Comparison of ENCODE assay signal across 1 cellular context in genomic region chrX:23782863-23783568, GRCh38.
TF ChIP-seq lines count a peak whose summit lies in the region.

SAT1 (plus strand) TSS chrX:23783173; CDS start chrX:23783352, 179 bp downstream.

TF ChIP-seq in HepG2, 621 proteins besides CTCF, POLR2A, EP300 and RAD21 (continued from another document and continues in another):
- TF ChIP-seq ZNF407 (CRISPR knock-in tag; IDR thresholded peaks at IDR 0.05; ENCODE audit: not compliant biosample characterization) (no peak), ZNF510 (CRISPR knock-in tag; IDR thresholded peaks at IDR 0.05; ENCODE audit: low read depth) (no peak), EED (CRISPR knock-in tag; IDR thresholded peaks at IDR 0.05) (peak; percentile 59; the same call in 1 of the 2 replicates), ZNF101 (CRISPR knock-in tag; IDR thresholded peaks at IDR 0.05; ENCODE audit: borderline replicate concordance, low read depth) (no peak), TSC22D2 (CRISPR knock-in tag; IDR thresholded peaks at IDR 0.05; ENCODE audit: borderline replicate concordance) (no peak; the same call in 1 of the 2 replicates), ZNF589 (CRISPR knock-in tag; conservative IDR thresholded peaks at IDR 0.05) (no peak), CCDC6 (CRISPR knock-in tag; IDR thresholded peaks at IDR 0.05) (peak; percentile 45; the same call in 1 of the 2 replicates), RFX5 (IDR thresholded peaks at IDR 0.05; ENCODE audit: low read depth, low read length) (no peak), SMAD3 (CRISPR knock-in tag; IDR thresholded peaks at IDR 0.05) (peak; percentile 42; the same call in 1 of the 2 replicates), NONO (IDR thresholded peaks at IDR 0.05) (no peak), NONO (CRISPR knock-in tag; conservative IDR thresholded peaks at IDR 0.05) (peak; percentile 47), ATF7-NPFF (CRISPR knock-in tag; IDR thresholded peaks at IDR 0.05; ENCODE audit: low read depth) (0 out of 2 replicates have a peak, but pooled peaks have one; percentile 24), CEBPB (IDR thresholded peaks at IDR 0.05; ENCODE audit: borderline replicate concordance, low read depth, low read length) (no peak), NRL (CRISPR knock-in tag; IDR thresholded peaks at IDR 0.05; ENCODE audit: borderline replicate concordance) (0 out of 2 replicates have a peak, but pooled peaks have one; percentile 23), FOXP1 (IDR thresholded peaks at IDR 0.05) (no peak), FOXP1 (CRISPR knock-in tag; IDR thresholded peaks at IDR 0.05) (no peak), ZBTB40 (IDR thresholded peaks at IDR 0.05) (no peak), ZBTB40 (CRISPR knock-in tag; IDR thresholded peaks at IDR 0.05) (0 out of 2 replicates have a peak, but pooled peaks have one; percentile 19), RNF219 (CRISPR knock-in tag; IDR thresholded peaks at IDR 0.05) (no peak), SPEN (CRISPR knock-in tag; IDR thresholded peaks at IDR 0.05; ENCODE audit: low read depth) (peak; percentile 72; the same call in 1 of the 2 replicates), SP140L (CRISPR knock-in tag; IDR thresholded peaks at IDR 0.05; ENCODE audit: borderline replicate concordance) (0 out of 2 replicates have a peak, but pooled peaks have one; percentile 74), ZBTB20 (CRISPR knock-in tag; IDR thresholded peaks at IDR 0.05; ENCODE audit: borderline replicate concordance, low read depth) (no peak), ZNF34 (CRISPR knock-in tag; IDR thresholded peaks at IDR 0.05; ENCODE audit: borderline replicate concordance) (no peak), ZNF775 (CRISPR knock-in tag; IDR thresholded peaks at IDR 0.05; ENCODE audit: borderline replicate concordance) (no peak), ZNF138 (CRISPR knock-in tag; IDR thresholded peaks at IDR 0.05; ENCODE audit: low read depth) (no peak), GPBP1L1 (CRISPR knock-in tag; IDR thresholded peaks at IDR 0.05) (no peak), ZNF383 (CRISPR knock-in tag; IDR thresholded peaks at IDR 0.05; ENCODE audit: borderline replicate concordance) (no peak), ZBTB43 (CRISPR knock-in tag; conservative IDR thresholded peaks at IDR 0.05) (0 out of 2 replicates have a peak, but pooled peaks have one; percentile 11), ZNF773 (CRISPR knock-in tag; IDR thresholded peaks at IDR 0.05; ENCODE audit: borderline replicate concordance) (no peak), POLR2G (IDR thresholded peaks at IDR 0.05; ENCODE audit: low read depth, low read length) (peak; percentile 100), SOX6 (IDR thresholded peaks at IDR 0.05) (no peak), SOX6 (CRISPR knock-in tag; IDR thresholded peaks at IDR 0.05) (peak; percentile 43; the same call in 1 of the 2 replicates), SALL1 (CRISPR knock-in tag; IDR thresholded peaks at IDR 0.05) (peak; percentile 76)
